Comparison of ENCODE assay signal across 15 cellular contexts in the genomic region with DNA sequence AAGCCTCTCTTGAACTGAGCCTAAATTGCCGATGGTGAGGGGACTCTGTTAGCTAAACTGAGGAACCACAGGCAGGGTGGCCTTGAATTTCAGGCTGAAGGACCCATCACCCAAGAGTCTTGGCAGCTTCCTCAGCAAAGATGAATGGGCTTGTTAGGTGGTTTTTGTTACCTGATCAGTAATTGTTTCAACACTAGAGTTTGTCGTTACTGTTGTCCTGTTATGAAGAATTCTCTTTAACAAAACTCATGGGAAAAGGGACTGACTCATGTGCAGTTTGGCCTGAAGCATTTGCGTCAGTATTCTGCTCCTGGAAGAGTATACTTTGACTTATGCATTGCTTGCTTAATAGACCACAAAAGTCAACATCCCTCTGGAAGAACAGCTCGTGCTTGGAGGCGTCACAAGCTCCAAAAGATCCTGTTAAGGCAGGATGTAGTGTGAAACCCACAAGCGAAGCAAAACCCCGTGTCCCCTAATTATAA.
DNase-seq lines count a peak whose midpoint lies in the region; ATAC-seq and TF ChIP-seq lines count a peak whose summit lies in the region.
"Had no signal": no experiment of that assay in that cellular context is flagged by ENCODE, and none has a peak within 500 bp of the region (broad histone marks: within the 10 kb centered on the region; RNA-seq: fewer than 3 reads in every experiment).

No MANE protein-coding gene starts in this region.

- H2BK15ac ChIP-seq in mesenchymal stem cell (ENCODE audit: low read depth, poor library complexity, severe bottlenecking) = no peak overlapping the region

- H2BK5ac ChIP-seq in mesenchymal stem cell (ENCODE audit: low read depth, low read length, poor library complexity, severe bottlenecking) = no peak overlapping the region

- DNase-seq in AG09319 (ENCODE audit: extremely low read depth, low read depth) (peak; percentile 40), PC-3 (peak; percentile 94), epidermal melanocyte (ENCODE audit: insufficient read length, low spot score) (peak; percentile 34), mesenchymal stem cell (peak; percentile 96), progenitor cell of endocrine pancreas (ENCODE audit: low spot score, unreplicated experiment) (no peak), NCI-H2081 (lab: John Stamatoyannopoulos, UW) (no peak)
- DNase-seq: activated CD8-positive, alpha-beta T cell treated with anti-CD3 and anti-CD28 coated beads for 36 hours; activated naive CD8-positive, alpha-beta T cell treated with anti-CD3 and anti-CD28 coated beads, Interleukin-2, amount 50 U/mL, for 24 hours; CD4-positive, alpha-beta memory T cell; NCI-H446; posterior cingulate gyrus had no signal

- H3K23ac ChIP-seq in mesenchymal stem cell (ENCODE audit: low read length in 2 of 2) = no peak overlapping the region

- no peaks in the 10 kb centered on the region for H3K9me3 Mint-ChIP-seq in progenitor cell of endocrine pancreas (ENCODE audit: low read depth)
- H3K9me3 Mint-ChIP-seq: activated CD8-positive, alpha-beta T cell treated with anti-CD3 and anti-CD28 coated beads for 36 hours; activated naive CD8-positive, alpha-beta T cell treated with anti-CD3 and anti-CD28 coated beads, Interleukin-2, amount 50 U/mL, for 24 hours; CD4-positive, alpha-beta memory T cell; IgD-negative memory B cell had no signal

- H2AFZ ChIP-seq in PC-3 (ENCODE audit: low read length) (peak overlapping the region; percentile 46; the same call in 1 of the 2 replicates), mesenchymal stem cell (ENCODE audit: low read depth, low read length) (no peak overlapping the region)

- H3K36me3 Mint-ChIP-seq in progenitor cell of endocrine pancreas (ENCODE audit: insufficient read depth) = no peaks in the 10 kb centered on the region

- H2BK120ac ChIP-seq in mesenchymal stem cell (ENCODE audit: low read depth, low read length) = no peak overlapping the region

- H3K36me3 ChIP-seq in PC-3 (ENCODE audit: low read depth, low read length) = no peaks in the 10 kb centered on the region
- H3K36me3 ChIP-seq in mesenchymal stem cell (ENCODE audit: control insufficient read depth in 1 of 2, insufficient read depth in 2 of 2, low read depth in 1 of 2, low read length in 2 of 2) = no peaks in the 10 kb centered on the region
- H3K36me3 ChIP-seq: esophagus muscularis mucosa had no signal

- H3K4me2 ChIP-seq in PC-3 (ENCODE audit: low read length) (peak overlapping the region; percentile 63), mesenchymal stem cell (ENCODE audit: low read length, poor library complexity, severe bottlenecking) (no peak overlapping the region)

- ATAC-seq in PC-3 = peak; percentile 92
- ATAC-seq in HG02885 (IDR thresholded peaks at IDR 0.05; ENCODE audit: poor library complexity, unreplicated experiment) = no peak
- no peak for ATAC-seq in HG03457 (IDR thresholded peaks at IDR 0.05; ENCODE audit: unreplicated experiment)
- ATAC-seq: activated CD8-positive, alpha-beta T cell treated with anti-CD3 and anti-CD28 coated beads for 36 hours; activated naive CD8-positive, alpha-beta T cell treated with anti-CD3 and anti-CD28 coated beads, Interleukin-2, amount 50 U/mL, for 24 hours had no signal

- no peak overlapping the region for H3K4me3 Mint-ChIP-seq in progenitor cell of endocrine pancreas (ENCODE audit: low read depth)
- H3K4me3 Mint-ChIP-seq: activated CD8-positive, alpha-beta T cell treated with anti-CD3 and anti-CD28 coated beads for 36 hours; activated naive CD8-positive, alpha-beta T cell treated with anti-CD3 and anti-CD28 coated beads, Interleukin-2, amount 50 U/mL, for 24 hours; CD4-positive, alpha-beta memory T cell; IgD-negative memory B cell had no signal

- H3K4me3 ChIP-seq in PC-3 (ENCODE audit: low read length) = no peak overlapping the region
- no peak overlapping the region for H3K4me3 ChIP-seq in mesenchymal stem cell (ENCODE audit: insufficient read depth in 1 of 2, low read depth in 1 of 2, low read length in 2 of 2)
- H3K4me3 ChIP-seq: esophagus muscularis mucosa had no signal

- H3K79me2 ChIP-seq in PC-3 (ENCODE audit: low read length) = no peaks in the 10 kb centered on the region

- POLR2A ChIA-PET in PC-3 (lab: Charles Lee; ENCODE audit: unreplicated experiment) = interaction anchor here (0.5 to 0.8 kb wide), 3 partner anchors 9 to 304 kb away, joined by 3 read pairs; no protein-coding TSS in a partner anchor

- H3K9ac ChIP-seq in PC-3 (ENCODE audit: low read length) (peak overlapping the region; percentile 75), mesenchymal stem cell (ENCODE audit: low read length) (no peak overlapping the region)

- H4K8ac ChIP-seq in mesenchymal stem cell (ENCODE audit: low read length) = no peak overlapping the region

- H3K4me1 ChIP-seq in PC-3 (ENCODE audit: insufficient read depth, low read length) (peaks cover 35% of the 10 kb centered on the region), mesenchymal stem cell (ENCODE audit: control insufficient read depth, insufficient read depth, low read depth, low read length) (peaks cover 12% of the 10 kb centered on the region)
- H3K4me1 ChIP-seq: esophagus muscularis mucosa had no signal

- H3K27me3 ChIP-seq in PC-3 (ENCODE audit: low read length) = no peaks in the 10 kb centered on the region
- H3K27me3 ChIP-seq in mesenchymal stem cell (ENCODE audit: control insufficient read depth in 1 of 2, insufficient read depth in 1 of 2, low read length in 2 of 2) = no peaks in the 10 kb centered on the region
- H3K27me3 ChIP-seq: esophagus muscularis mucosa had no signal

- no peak overlapping the region for H3K14ac ChIP-seq in mesenchymal stem cell (ENCODE audit: low read length in 2 of 2)

- BruUV-seq in PC-3 (replicated peaks; lab: Mats Ljungman, UMichigan) = no TSS peak

- H3F3A ChIP-seq in PC-3 (ENCODE audit: low read length, unreplicated experiment) = peaks cover 3% of the 10 kb centered on the region

- intact Hi-C loops in PC-3 (cut with micrococcal nuclease) = loop anchor here (10.0 kb wide), 2 partner anchors 186 to 306 kb away; no protein-coding TSS in a partner anchor

- no peak overlapping the region for H3K18ac ChIP-seq in mesenchymal stem cell (ENCODE audit: low read depth in 1 of 2, low read length in 2 of 2)

- H3K27ac ChIP-seq in PC-3 (ENCODE audit: low read length) (peak overlapping the region; percentile 98), mesenchymal stem cell (ENCODE audit: low read length, poor library complexity, severe bottlenecking) (peak overlapping the region; percentile 18)
- H3K27ac ChIP-seq: esophagus muscularis mucosa had no signal

- no peak overlapping the region for H4K91ac ChIP-seq in mesenchymal stem cell (ENCODE audit: low read length)

- peaks cover 11% of the 10 kb centered on the region for H3K79me1 ChIP-seq in mesenchymal stem cell (replicated peaks; ENCODE audit: low read length, poor library complexity, severe bottlenecking)

- TF ChIP-seq CTCF in AG09319 (IDR thresholded peaks at IDR 0.05; ENCODE audit: low read depth, low read length) (no peak), PC-3 (conservative IDR thresholded peaks at IDR 0.05; ENCODE audit: low read depth, low read length) (no peak), progenitor cell of endocrine pancreas (IDR thresholded peaks at IDR 0.05; ENCODE audit: unreplicated experiment) (no peak)

- no peaks in the 10 kb centered on the region for H3K27me3 Mint-ChIP-seq in progenitor cell of endocrine pancreas
- H3K27me3 Mint-ChIP-seq: activated CD8-positive, alpha-beta T cell treated with anti-CD3 and anti-CD28 coated beads for 36 hours; activated naive CD8-positive, alpha-beta T cell treated with anti-CD3 and anti-CD28 coated beads, Interleukin-2, amount 50 U/mL, for 24 hours; CD4-positive, alpha-beta memory T cell; IgD-negative memory B cell had no signal

- H3K4ac ChIP-seq in mesenchymal stem cell (ENCODE audit: low read depth in 1 of 2, low read length in 2 of 2) = no peak overlapping the region

- peaks cover 5% of the 10 kb centered on the region for H3K4me1 Mint-ChIP-seq in progenitor cell of endocrine pancreas (ENCODE audit: low read depth)
- H3K4me1 Mint-ChIP-seq: activated naive CD8-positive, alpha-beta T cell treated with anti-CD3 and anti-CD28 coated beads, Interleukin-2, amount 50 U/mL, for 24 hours; IgD-negative memory B cell had no signal

- H3K9me2 ChIP-seq in PC-3 (replicated peaks; ENCODE audit: low read length) = no peaks in the 10 kb centered on the region

- H2BK12ac ChIP-seq in mesenchymal stem cell (ENCODE audit: low read length in 2 of 2) = no peak overlapping the region

- H4K20me1 ChIP-seq in PC-3 (ENCODE audit: low read length) = no peaks in the 10 kb centered on the region

- 61% methylated on average over 6 of the region's 7 CpGs for WGBS in mesenchymal stem cell

- H3K27ac Mint-ChIP-seq in progenitor cell of endocrine pancreas = no peak overlapping the region
- H3K27ac Mint-ChIP-seq: activated CD8-positive, alpha-beta T cell treated with anti-CD3 and anti-CD28 coated beads for 36 hours; activated naive CD8-positive, alpha-beta T cell treated with anti-CD3 and anti-CD28 coated beads, Interleukin-2, amount 50 U/mL, for 24 hours; CD4-positive, alpha-beta memory T cell; IgD-negative memory B cell had no signal

- H3K9me3 ChIP-seq in PC-3 (ENCODE audit: low read length) (no peaks in the 10 kb centered on the region), mesenchymal stem cell (ENCODE audit: control insufficient read depth, low read length) (no peaks in the 10 kb centered on the region)
- H3K9me3 ChIP-seq: esophagus muscularis mucosa had no signal

- no peak overlapping the region for H2AK5ac ChIP-seq in mesenchymal stem cell (ENCODE audit: low read length, severe bottlenecking)

- CTCF ChIA-PET in PC-3 (lab: Charles Lee) = no interaction called here

Comparison
In these comparisons a context has a peak if more than half of its experiments do, and no peak if none do; other contexts are left out.
1. DNase-seq: peak in AG09319 (single experiment), PC-3 (single experiment), epidermal melanocyte (single experiment) and mesenchymal stem cell (single experiment); none in progenitor cell of endocrine pancreas (single experiment) and NCI-H2081 (0 of 2).